18 cellular contexts compared by ENCODE assay signal in the genomic region with DNA sequence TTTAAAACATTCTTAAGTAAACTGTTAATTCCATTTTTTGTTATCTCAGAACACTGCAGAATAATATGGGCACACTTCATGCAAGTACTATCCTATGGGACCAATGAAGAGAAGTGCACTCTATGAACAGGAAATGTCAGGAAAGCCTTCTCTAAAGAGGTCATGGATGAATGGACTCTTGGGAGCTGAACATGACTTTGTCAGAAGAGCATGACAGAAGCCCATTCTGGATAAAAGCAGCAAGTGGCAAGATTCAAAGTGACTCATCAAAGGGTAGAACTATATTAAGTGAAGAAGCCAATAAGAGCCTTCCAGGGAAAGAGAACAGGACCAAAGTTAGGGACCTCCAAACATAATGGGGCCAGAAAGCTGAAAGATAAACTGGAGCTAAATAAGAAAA.
A peak's percentile ranks its signal among the peaks of the same experiment; 100 is the strongest.
DNase-seq lines count a peak whose midpoint lies in the region; ATAC-seq and TF ChIP-seq lines count a peak whose summit lies in the region.
"Had no signal": no experiment of that assay in that cellular context is flagged by ENCODE, and none has a peak within 500 bp of the region (broad histone marks: within the 10 kb centered on the region; RNA-seq: fewer than 3 reads in every experiment).

No MANE protein-coding gene starts in this region.

- no peak overlapping the region for H2AFZ ChIP-seq in IMR-90 (replicated peaks; ENCODE audit: low read length, poor library complexity)

- no peak overlapping the region for H3K18ac ChIP-seq in IMR-90 (ENCODE audit: low read depth, low read length)

- H2BK120ac ChIP-seq in IMR-90 (ENCODE audit: low read depth, low read length): no peak overlapping the region

- no peak overlapping the region for H3K4me3 ChIP-seq in IMR-90 (ENCODE audit: insufficient read depth, low read depth, low read length)
- no peak overlapping the region for H3K4me3 ChIP-seq in naive thymus-derived CD4-positive, alpha-beta T cell (ENCODE audit: low read length)
- H3K4me3 ChIP-seq: Peyer's patch, sigmoid colon, tibial artery had no signal

- CTCF ChIA-PET in IMR-90 (lab: Yijun Ruan, JAX): interaction anchor here (0.6 to 1.2 kb wide), 2 partner anchors 11 to 13 kb away, joined by 3 to 4 read pairs; no protein-coding TSS in a partner anchor
- CTCF ChIA-PET in naive thymus-derived CD4-positive, alpha-beta T cell (lab: Charles Lee): interaction anchor here (0.6 to 1.3 kb wide), 2 partner anchors 19 to 466 kb away, joined by 3 to 4 read pairs; no protein-coding TSS in a partner anchor

- no peak overlapping the region for H3K4me2 ChIP-seq in IMR-90 (ENCODE audit: low read depth, low read length)

- H3K4ac ChIP-seq in IMR-90 (ENCODE audit: low read depth, low read length): no peak overlapping the region

- no peak overlapping the region for H3K9ac ChIP-seq in IMR-90 (ENCODE audit: low read depth, low read length)

- no peak for TF ChIP-seq RAD21 in IMR-90 (IDR thresholded peaks at IDR 0.05; ENCODE audit: low read length)

- no peak overlapping the region for H3K56ac ChIP-seq in IMR-90 (ENCODE audit: extremely low read depth, insufficient read depth, low read length)

- no peak overlapping the region for H3K27ac ChIP-seq in IMR-90 (ENCODE audit: insufficient read depth, low read length)
- H3K27ac ChIP-seq in naive thymus-derived CD4-positive, alpha-beta T cell (ENCODE audit: low read depth, low read length): no peak overlapping the region
- H3K27ac ChIP-seq: Peyer's patch, sigmoid colon, tibial artery had no signal

- POLR2A ChIA-PET in IMR-90 (lab: Charles Lee; ENCODE audit: unreplicated experiment): no interaction called here
- POLR2A ChIA-PET in naive thymus-derived CD4-positive, alpha-beta T cell (lab: Charles Lee): interaction anchor here (11.5 kb wide), 1 partner anchor 10 kb away, joined by 144 read pairs; no protein-coding TSS in a partner anchor

- no peaks in the 10 kb centered on the region for H4K20me1 ChIP-seq in IMR-90 (ENCODE audit: insufficient read depth, low read length)

- H3K36me3 ChIP-seq in IMR-90 (ENCODE audit: control insufficient read depth, insufficient read depth, low read length): no peaks in the 10 kb centered on the region
- H3K36me3 ChIP-seq in naive thymus-derived CD4-positive, alpha-beta T cell (ENCODE audit: control insufficient read depth in 2 of 3, insufficient read depth in 3 of 3, low read length in 3 of 3): no peaks in the 10 kb centered on the region
- H3K36me3 ChIP-seq: sigmoid colon had no signal

- H2BK20ac ChIP-seq in IMR-90 (ENCODE audit: low read depth, low read length): no peak overlapping the region

- peaks cover 82% of the 10 kb centered on the region for H3K36me3 Mint-ChIP-seq in activated T-cell treated with anti-CD3 and anti-CD28 coated beads, Interleukin-2, amount 50 U/mL, for 24 hours (ENCODE audit: low read depth)
- peaks cover 44% of the 10 kb centered on the region for H3K36me3 Mint-ChIP-seq in activated T-cell treated with anti-CD3 and anti-CD28 coated beads, Interleukin-2, amount 50 U/mL, for 4 hours (ENCODE audit: insufficient read depth)
- peaks cover 8 to 50% (median 37%) of the 10 kb centered on the region in 5 donors for H3K36me3 Mint-ChIP-seq in naive thymus-derived CD4-positive, alpha-beta T cell

- H3K4me1 Mint-ChIP-seq in activated T-cell treated with anti-CD3 and anti-CD28 coated beads, Interleukin-2, amount 50 U/mL, for 24 hours (ENCODE audit: low read depth): peaks cover 88% of the 10 kb centered on the region
- H3K4me1 Mint-ChIP-seq in activated T-cell treated with anti-CD3 and anti-CD28 coated beads, Interleukin-2, amount 50 U/mL, for 4 hours (ENCODE audit: low read depth): peaks cover 87% of the 10 kb centered on the region
- peaks cover 53 to 94% (median 89%) of the 10 kb centered on the region in 7 donors for H3K4me1 Mint-ChIP-seq in naive thymus-derived CD4-positive, alpha-beta T cell

- no peak overlapping the region for H2BK5ac ChIP-seq in IMR-90 (ENCODE audit: low read depth, low read length, poor library complexity, severe bottlenecking)

- peaks cover 10 to 20% of the 10 kb centered on the region in 2 experiments for H3K79me1 ChIP-seq in IMR-90 (ENCODE audit: low read depth in 1 of 2, low read length in 2 of 2)

- no peak overlapping the region for H2BK15ac ChIP-seq in IMR-90 (ENCODE audit: low read depth, low read length)

- no peak for TF ChIP-seq CTCF in IMR-90 (conservative IDR thresholded peaks at IDR 0.05; ENCODE audit: low read depth, low read length)

- H3K9me3 ChIP-seq in IMR-90 (ENCODE audit: control insufficient read depth, insufficient read depth, low read length): no peaks in the 10 kb centered on the region
- H3K9me3 ChIP-seq in naive thymus-derived CD4-positive, alpha-beta T cell (ENCODE audit: control insufficient read depth in 2 of 3, low read length in 3 of 3): no peaks in the 10 kb centered on the region
- H3K9me3 ChIP-seq: Peyer's patch, sigmoid colon, tibial artery had no signal

- no peaks in the 10 kb centered on the region for H3K27me3 Mint-ChIP-seq in activated T-cell treated with anti-CD3 and anti-CD28 coated beads, Interleukin-2, amount 50 U/mL, for 24 hours
- H3K27me3 Mint-ChIP-seq in activated T-cell treated with anti-CD3 and anti-CD28 coated beads, Interleukin-2, amount 50 U/mL, for 4 hours (ENCODE audit: low read depth): no peaks in the 10 kb centered on the region
- no peaks in the 10 kb centered on the region for H3K27me3 Mint-ChIP-seq in naive thymus-derived CD4-positive, alpha-beta T cell
- H3K27me3 Mint-ChIP-seq: IgD-negative memory B cell had no signal

- dilution Hi-C loops in IMR-90 (cut with HindIII; ENCODE audit: low sequenced_read_pairs, unreplicated experiment): no loop called here

- H3K14ac ChIP-seq in IMR-90 (replicated peaks; ENCODE audit: low read depth, low read length): 0 out of 2 replicates have a peak overlapping the region, but pooled peaks have one; percentile 1

- DNase-seq in activated T-cell treated with anti-CD3 and anti-CD28 coated beads, Interleukin-2, amount 50 U/mL, for 24 hours: no peak
- DNase-seq in activated T-cell treated with anti-CD3 and anti-CD28 coated beads, Interleukin-2, amount 50 U/mL, for 4 hours: no peak
- peak; percentile 10 for DNase-seq in IMR-90
- DNase-seq in SK-MEL-5 (ENCODE audit: low read depth, low spot score): peak; percentile 30
- no peak for DNase-seq in naive thymus-derived CD4-positive, alpha-beta T cell
- no peak for DNase-seq in NCI-H2081 treated with DMSO at 0.1 percent for 48 hours (lab: John Stamatoyannopoulos, UW)
- DNase-seq: activated CD4-positive, CD25-positive, alpha-beta regulatory T cell; NCI-H1092; NCI-H524 treated with DMSO at 0.1 percent for 48 hours; occipital lobe; Peyer's patch; sigmoid colon; stimulated activated CD4-positive, alpha-beta T cell treated with anti-CD3 and anti-CD28 coated beads, Interleukin-4, amount 100 ng/mL, for 24 hours; tibial artery had no signal

- intact Hi-C loops in IMR-90 (cut with micrococcal nuclease): no loop called here
- intact Hi-C loops in naive thymus-derived CD4-positive, alpha-beta T cell (cut with micrococcal nuclease): loop anchor here in 1 of 2 donors (1.0 kb wide), 1 partner anchor 9 kb away; no protein-coding TSS in a partner anchor

- in situ Hi-C loops in IMR-90 (cut with MboI; ENCODE audit: low sequenced_read_pairs) (no loop called here), SK-MEL-5 (cut with HindIII; ENCODE audit: low pct_unique_long_range_greater_than_20kb, low sequenced_read_pairs) (no loop called here)

- H3K9me1 ChIP-seq in IMR-90 (ENCODE audit: insufficient read depth, low read length): no peaks in the 10 kb centered on the region; the same call in 1 of the 2 replicates

- TF ChIP-seq POLR2A in IMR-90 (IDR thresholded peaks at IDR 0.05; ENCODE audit: low read depth, low read length): no peak

- no peaks in the 10 kb centered on the region for H3K9me3 Mint-ChIP-seq in activated T-cell treated with anti-CD3 and anti-CD28 coated beads, Interleukin-2, amount 50 U/mL, for 24 hours
- no peaks in the 10 kb centered on the region for H3K9me3 Mint-ChIP-seq in activated T-cell treated with anti-CD3 and anti-CD28 coated beads, Interleukin-2, amount 50 U/mL, for 4 hours
- H3K9me3 Mint-ChIP-seq in naive thymus-derived CD4-positive, alpha-beta T cell: peaks cover 0 to 2% (median 0%) of the 10 kb centered on the region in 11 donors
- H3K9me3 Mint-ChIP-seq: IgD-negative memory B cell, mesothelial cell of epicardium had no signal

- no peak overlapping the region for H2AK9ac ChIP-seq in IMR-90 (replicated peaks; ENCODE audit: low read depth, low read length, poor library complexity)

- H3K23ac ChIP-seq in IMR-90 (ENCODE audit: low read depth, low read length): no peak overlapping the region

- no peak overlapping the region for H3K4me3 Mint-ChIP-seq in activated T-cell treated with anti-CD3 and anti-CD28 coated beads, Interleukin-2, amount 50 U/mL, for 24 hours
- no peak overlapping the region for H3K4me3 Mint-ChIP-seq in activated T-cell treated with anti-CD3 and anti-CD28 coated beads, Interleukin-2, amount 50 U/mL, for 4 hours
- peak overlapping the region in 9 of 10 donors; percentile 6 to 98 (median 35) for H3K4me3 Mint-ChIP-seq in naive thymus-derived CD4-positive, alpha-beta T cell
- H3K4me3 Mint-ChIP-seq: IgD-negative memory B cell, mesothelial cell of epicardium had no signal

- peaks cover 6% of the 10 kb centered on the region for H3K4me1 ChIP-seq in IMR-90 (ENCODE audit: control insufficient read depth, insufficient read depth, low read length)
- H3K4me1 ChIP-seq in naive thymus-derived CD4-positive, alpha-beta T cell (ENCODE audit: control insufficient read depth in 2 of 2, insufficient read depth in 2 of 2, low read length in 2 of 2): peaks cover 4 to 64% of the 10 kb centered on the region in 2 donors
- H3K4me1 ChIP-seq: Peyer's patch had no signal

- H4K8ac ChIP-seq in IMR-90 (ENCODE audit: low read depth in 2 of 2, low read length in 2 of 2): no peak overlapping the region

- H3K27ac Mint-ChIP-seq in activated T-cell treated with anti-CD3 and anti-CD28 coated beads, Interleukin-2, amount 50 U/mL, for 24 hours: peak overlapping the region; percentile 90
- H3K27ac Mint-ChIP-seq in naive thymus-derived CD4-positive, alpha-beta T cell: peak overlapping the region in 8 of 9 donors; percentile 42 to 86 (median 70)
- H3K27ac Mint-ChIP-seq: mesothelial cell of epicardium had no signal

- H4K91ac ChIP-seq in IMR-90 (ENCODE audit: insufficient read depth, low read depth, low read length): no peak overlapping the region

- BruUV-seq in IMR-90 (replicated peaks; lab: Mats Ljungman, UMichigan): no TSS peak

- no peaks in the 10 kb centered on the region for H3K27me3 ChIP-seq in IMR-90 (ENCODE audit: control insufficient read depth, insufficient read depth, low read length)
- no peaks in the 10 kb centered on the region for H3K27me3 ChIP-seq in naive thymus-derived CD4-positive, alpha-beta T cell (ENCODE audit: control insufficient read depth in 2 of 2, insufficient read depth in 2 of 2, low read length in 2 of 2)
- H3K27me3 ChIP-seq: Peyer's patch, sigmoid colon, tibial artery had no signal

- no peak overlapping the region for H2AK5ac ChIP-seq in IMR-90 (ENCODE audit: low read depth, low read length)

- no peak overlapping the region for H4K5ac ChIP-seq in IMR-90 (ENCODE audit: low read depth, low read length)

- no peak for ATAC-seq in activated T-cell treated with anti-CD3 and anti-CD28 coated beads, Interleukin-2, amount 50 U/mL, for 4 hours
- ATAC-seq in IMR-90 (ENCODE audit: low read depth): no peak
- no peak for ATAC-seq in naive thymus-derived CD4-positive, alpha-beta T cell
- no peak for ATAC-seq in GM21576 (IDR thresholded peaks at IDR 0.05; ENCODE audit: unreplicated experiment)
- ATAC-seq in GM19452 (IDR thresholded peaks at IDR 0.05; ENCODE audit: unreplicated experiment): no peak

Comparison
In these comparisons a context has a peak if more than half of its experiments do, and no peak if none do; other contexts are left out.
1. DNase-seq: peak in IMR-90 (single experiment) and SK-MEL-5 (single experiment); none in activated T-cell treated with anti-CD3 and anti-CD28 coated beads, Interleukin-2, amount 50 U/mL, for 24 hours (single experiment), activated T-cell treated with anti-CD3 and anti-CD28 coated beads, Interleukin-2, amount 50 U/mL, for 4 hours (single experiment), naive thymus-derived CD4-positive, alpha-beta T cell (0 of 9) and NCI-H2081 treated with DMSO at 0.1 percent for 48 hours (single experiment).
2. H3K4me3 Mint-ChIP-seq: peak in naive thymus-derived CD4-positive, alpha-beta T cell (9 of 10); none in activated T-cell treated with anti-CD3 and anti-CD28 coated beads, Interleukin-2, amount 50 U/mL, for 24 hours (single experiment) and activated T-cell treated with anti-CD3 and anti-CD28 coated beads, Interleukin-2, amount 50 U/mL, for 4 hours (single experiment).